1 cellular context compared by ENCODE assay signal in the genomic region with DNA sequence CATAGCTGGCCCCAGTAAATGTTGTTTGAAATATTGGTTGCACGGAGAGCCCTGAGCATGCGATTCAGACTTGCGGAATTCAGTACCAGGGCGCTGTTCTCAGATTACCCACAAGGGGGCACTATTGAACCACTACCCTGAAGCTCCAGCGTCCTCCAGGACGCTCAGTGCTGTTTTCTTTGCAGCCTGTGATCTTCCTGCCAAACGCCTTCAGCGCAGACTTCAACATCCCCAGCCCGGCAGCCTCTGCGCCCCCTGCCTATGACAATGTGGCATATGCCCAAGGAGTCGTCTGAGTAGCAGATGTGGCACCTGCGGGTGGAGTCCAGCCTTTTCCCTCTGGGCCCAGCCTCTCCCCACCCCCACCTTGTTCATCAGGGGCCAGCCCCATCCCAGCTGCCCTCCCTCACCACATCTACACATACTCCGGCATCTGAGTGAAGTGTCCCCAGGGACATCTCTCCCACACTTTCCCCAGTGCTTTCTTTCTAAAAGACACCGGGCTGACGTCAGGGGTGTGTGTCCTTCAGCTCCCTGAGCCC.
A peak's percentile ranks its signal among the peaks of the same experiment; 100 is the strongest.
TF ChIP-seq lines count a peak whose summit lies in the region.

No MANE protein-coding gene starts in this region.

TF ChIP-seq in K562, 482 proteins besides CTCF, POLR2A, EP300 and RAD21 (continued from another document):
- TF ChIP-seq, protein P1, sequence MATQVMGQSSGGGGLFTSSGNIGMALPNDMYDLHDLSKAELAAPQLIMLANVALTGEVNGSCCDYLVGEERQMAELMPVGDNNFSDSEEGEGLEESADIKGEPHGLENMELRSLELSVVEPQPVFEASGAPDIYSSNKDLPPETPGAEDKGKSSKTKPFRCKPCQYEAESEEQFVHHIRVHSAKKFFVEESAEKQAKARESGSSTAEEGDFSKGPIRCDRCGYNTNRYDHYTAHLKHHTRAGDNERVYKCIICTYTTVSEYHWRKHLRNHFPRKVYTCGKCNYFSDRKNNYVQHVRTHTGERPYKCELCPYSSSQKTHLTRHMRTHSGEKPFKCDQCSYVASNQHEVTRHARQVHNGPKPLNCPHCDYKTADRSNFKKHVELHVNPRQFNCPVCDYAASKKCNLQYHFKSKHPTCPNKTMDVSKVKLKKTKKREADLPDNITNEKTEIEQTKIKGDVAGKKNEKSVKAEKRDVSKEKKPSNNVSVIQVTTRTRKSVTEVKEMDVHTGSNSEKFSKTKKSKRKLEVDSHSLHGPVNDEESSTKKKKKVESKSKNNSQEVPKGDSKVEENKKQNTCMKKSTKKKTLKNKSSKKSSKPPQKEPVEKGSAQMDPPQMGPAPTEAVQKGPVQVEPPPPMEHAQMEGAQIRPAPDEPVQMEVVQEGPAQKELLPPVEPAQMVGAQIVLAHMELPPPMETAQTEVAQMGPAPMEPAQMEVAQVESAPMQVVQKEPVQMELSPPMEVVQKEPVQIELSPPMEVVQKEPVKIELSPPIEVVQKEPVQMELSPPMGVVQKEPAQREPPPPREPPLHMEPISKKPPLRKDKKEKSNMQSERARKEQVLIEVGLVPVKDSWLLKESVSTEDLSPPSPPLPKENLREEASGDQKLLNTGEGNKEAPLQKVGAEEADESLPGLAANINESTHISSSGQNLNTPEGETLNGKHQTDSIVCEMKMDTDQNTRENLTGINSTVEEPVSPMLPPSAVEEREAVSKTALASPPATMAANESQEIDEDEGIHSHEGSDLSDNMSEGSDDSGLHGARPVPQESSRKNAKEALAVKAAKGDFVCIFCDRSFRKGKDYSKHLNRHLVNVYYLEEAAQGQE (CRISPR knock-in tag; IDR thresholded peaks at IDR 0.05; ENCODE audit: low read depth), result no peak
- TF ChIP-seq CREM (IDR thresholded peaks at IDR 0.05; ENCODE audit: low read depth) (no peak), ZNF253 (CRISPR knock-in tag; conservative IDR thresholded peaks at IDR 0.05) (no peak), NRF1 (conservative IDR thresholded peaks at IDR 0.05 in 1 of 2, IDR thresholded peaks at IDR 0.05 in 1 of 2) (peak; percentile 55 to 61; a peak in 3 of 4 replicates), HNRNPLL (IDR thresholded peaks at IDR 0.05; ENCODE audit: low read depth, low read length, poor library complexity, severe bottlenecking) (peak; percentile 28), NFATC3 (IDR thresholded peaks at IDR 0.05) (no peak), TEAD4 (IDR thresholded peaks at IDR 0.05; ENCODE audit: low read length) (peak; percentile 32; the same call in 1 of the 2 replicates), TEAD4 (CRISPR knock-in tag; IDR thresholded peaks at IDR 0.05; ENCODE audit: borderline replicate concordance) (no peak)
TF ChIP-seq in K562: peak in this region for 16.
